In the genomic region with DNA sequence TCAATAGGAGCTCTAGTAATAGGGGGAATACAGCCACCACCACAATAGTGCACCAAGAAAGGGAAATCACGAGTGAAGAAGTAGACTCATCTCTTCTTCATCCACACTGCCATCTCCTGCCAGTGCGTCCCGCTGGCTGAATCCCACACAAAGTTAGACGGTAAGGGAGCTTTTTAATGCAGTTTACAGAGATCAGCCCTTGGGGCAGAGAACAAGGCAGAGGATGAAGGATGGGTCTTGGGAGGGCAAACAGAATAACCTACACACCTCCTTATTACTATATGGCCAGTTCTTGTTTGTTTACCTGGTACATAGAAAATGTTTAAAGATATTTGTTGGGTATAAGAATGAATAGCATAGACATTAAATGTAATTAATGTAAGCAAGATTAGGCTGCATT, we compare ENCODE assay signal across 27 cellular contexts.
"Had no signal": no experiment of that assay in that cellular context is flagged by ENCODE, and none has a peak within 500 bp of the region (broad histone marks: within the 10 kb centered on the region; RNA-seq: fewer than 3 reads in every experiment).

No MANE protein-coding gene starts in this region.

- H3K27me3 Mint-ChIP-seq: activated CD8-positive, alpha-beta T cell treated with anti-CD3 and anti-CD28 coated beads for 36 hours; activated T-helper 17 cell treated with anti-CD3 and anti-CD28 coated beads, Interleukin-2, amount 50 U/mL, for 72 hours; central memory CD8-positive, alpha-beta T cell; memory B cell; naive thymus-derived CD4-positive, alpha-beta T cell; stimulated activated naive B cell treated with anti-CD40 and anti-IgM and Interleukin-4, amounts not matched to agents 10 μg/mL and 1 μg/mL and 100 μg/mL, for 72 hours had no signal

- H3K4me2 ChIP-seq: hepatocyte, smooth muscle cell had no signal

- H3K27ac ChIP-seq: gastroesophageal sphincter, hepatocyte, parathyroid adenoma, right atrium auricular region, stomach, thyroid gland, upper lobe of left lung, vagina had no signal

- H3K4me1 Mint-ChIP-seq: activated T-helper 17 cell treated with anti-CD3 and anti-CD28 coated beads, Interleukin-2, amount 50 U/mL, for 72 hours; central memory CD8-positive, alpha-beta T cell; memory B cell; naive thymus-derived CD4-positive, alpha-beta T cell; stimulated activated naive B cell treated with anti-CD40 and anti-IgM and Interleukin-4, amounts not matched to agents 10 μg/mL and 1 μg/mL and 100 μg/mL, for 72 hours had no signal

- H3K36me3 ChIP-seq: gastroesophageal sphincter, right atrium auricular region, stomach, thyroid gland, upper lobe of left lung, vagina had no signal

- H3K4me3 Mint-ChIP-seq: activated CD8-positive, alpha-beta T cell treated with anti-CD3 and anti-CD28 coated beads for 36 hours; activated T-cell treated with anti-CD3 and anti-CD28 coated beads, Interleukin-2, amount 50 U/mL, for 4 hours; activated T-helper 17 cell treated with anti-CD3 and anti-CD28 coated beads, Interleukin-2, amount 50 U/mL, for 72 hours; central memory CD8-positive, alpha-beta T cell; memory B cell; naive thymus-derived CD4-positive, alpha-beta T cell; stimulated activated naive B cell treated with anti-CD40 and anti-IgM and Interleukin-4, amounts not matched to agents 10 μg/mL and 1 μg/mL and 100 μg/mL, for 72 hours had no signal

- H3K27ac Mint-ChIP-seq: activated CD8-positive, alpha-beta T cell treated with anti-CD3 and anti-CD28 coated beads for 36 hours; activated T-helper 17 cell treated with anti-CD3 and anti-CD28 coated beads, Interleukin-2, amount 50 U/mL, for 72 hours; memory B cell; stimulated activated naive B cell treated with anti-CD40 and anti-IgM and Interleukin-4, amounts not matched to agents 10 μg/mL and 1 μg/mL and 100 μg/mL, for 72 hours had no signal

- ATAC-seq: activated CD8-positive, alpha-beta T cell treated with anti-CD3 and anti-CD28 coated beads for 36 hours; gastroesophageal sphincter; naive thymus-derived CD4-positive, alpha-beta T cell; stimulated activated naive B cell treated with anti-CD40 and anti-IgM and Interleukin-4, amounts not matched to agents 10 μg/mL and 1 μg/mL and 100 μg/mL, for 72 hours had no signal

- H2AFZ ChIP-seq: hepatocyte, parathyroid adenoma had no signal

- H3K9me3 ChIP-seq: gastroesophageal sphincter, right atrium auricular region, stomach, thyroid gland, upper lobe of left lung, vagina had no signal

- H3K27me3 ChIP-seq: gastroesophageal sphincter, hepatocyte, right atrium auricular region, stomach, thyroid gland, upper lobe of left lung, vagina had no signal

- DNase-seq: activated CD4-positive, alpha-beta T cell treated with anti-CD3 and anti-CD28 coated beads for 1 hour; activated CD4-positive, alpha-beta T cell treated with anti-CD3 and anti-CD28 coated beads, Interleukin-2, amount 50 U/mL, for 1 hour; activated CD8-positive, alpha-beta T cell treated with anti-CD3 and anti-CD28 coated beads for 36 hours; activated gamma-delta T cell treated with Interleukin-2 at 50 U/mL for 16 hours; activated naive CD4-positive, alpha-beta T cell treated with anti-CD3 and anti-CD28 coated beads, Interleukin-2, amount 50 U/mL, for 16 hours; activated T-cell treated with anti-CD3 and anti-CD28 coated beads, Interleukin-2, amount 50 U/mL, for 4 hours; dermis blood vessel endothelial cell; effector CD4-positive, alpha-beta T cell; islet precursor cell; left cardiac atrium; midbrain; naive thymus-derived CD4-positive, alpha-beta T cell; stimulated activated CD4-positive, alpha-beta T cell treated with anti-CD3 and anti-CD28 coated beads, Interleukin-2, amount 100 ng/mL, for 24 hours; stimulated activated naive B cell treated with anti-CD40 and anti-IgM and Interleukin-4, amounts not matched to agents 10 μg/mL and 1 μg/mL and 100 μg/mL, for 72 hours; stomach; T1000; thyroid gland; upper lobe of left lung had no signal

- H3K9me3 Mint-ChIP-seq: activated CD8-positive, alpha-beta T cell treated with anti-CD3 and anti-CD28 coated beads for 36 hours; activated T-cell treated with anti-CD3 and anti-CD28 coated beads, Interleukin-2, amount 50 U/mL, for 4 hours; activated T-helper 17 cell treated with anti-CD3 and anti-CD28 coated beads, Interleukin-2, amount 50 U/mL, for 72 hours; central memory CD8-positive, alpha-beta T cell; memory B cell; naive thymus-derived CD4-positive, alpha-beta T cell; stimulated activated naive B cell treated with anti-CD40 and anti-IgM and Interleukin-4, amounts not matched to agents 10 μg/mL and 1 μg/mL and 100 μg/mL, for 72 hours had no signal

- H3K9ac ChIP-seq: parathyroid adenoma had no signal

- H3K4me3 ChIP-seq: gastroesophageal sphincter, hepatocyte, right atrium auricular region, smooth muscle cell, stomach, thyroid gland, upper lobe of left lung, vagina had no signal

- H3K4me1 ChIP-seq: parathyroid adenoma, right atrium auricular region, stomach, upper lobe of left lung, vagina had no signal

- H3K36me3 Mint-ChIP-seq: memory B cell; naive thymus-derived CD4-positive, alpha-beta T cell; stimulated activated naive B cell treated with anti-CD40 and anti-IgM and Interleukin-4, amounts not matched to agents 10 μg/mL and 1 μg/mL and 100 μg/mL, for 72 hours had no signal

- H3K79me2 ChIP-seq: hepatocyte, parathyroid adenoma had no signal
